Comparison of ENCODE assay signal across 2 cellular contexts in the genomic region with DNA sequence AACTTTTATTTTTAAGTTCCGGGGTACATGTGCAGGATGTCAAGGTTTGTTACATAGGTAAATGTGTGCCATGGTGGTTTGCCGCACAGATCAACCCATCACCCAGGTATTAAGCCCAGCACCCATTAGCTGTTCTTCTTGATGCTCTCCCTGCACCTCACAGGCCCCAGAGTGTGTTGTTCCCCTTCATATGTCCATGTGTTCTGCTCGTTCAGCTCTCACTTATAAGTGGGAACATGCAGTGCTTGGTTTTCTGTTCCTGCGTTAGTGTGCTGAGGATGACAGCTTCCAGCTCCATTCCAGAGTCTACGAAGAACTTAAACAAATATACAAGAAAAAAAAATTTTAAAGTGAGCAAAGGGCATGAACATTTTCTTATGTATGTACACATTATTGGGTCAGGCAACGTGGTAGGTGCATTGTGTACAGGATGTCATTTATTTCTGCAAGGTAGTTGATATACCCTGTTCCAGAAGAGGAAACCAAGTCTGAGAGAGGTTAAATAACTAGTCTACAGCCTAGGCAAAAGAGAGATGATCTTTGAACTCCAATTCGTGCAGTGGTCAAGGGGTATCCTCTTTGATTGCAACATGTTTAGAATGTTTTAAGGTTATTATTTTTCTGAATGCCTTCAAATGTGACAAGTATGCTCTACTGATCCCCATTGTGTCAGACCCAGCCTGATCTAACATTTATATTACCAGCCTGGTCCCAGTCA.
TF ChIP-seq lines count a peak whose summit lies in the region.

No MANE protein-coding gene starts in this region.

TF ChIP-seq in H1, 55 proteins besides CTCF, POLR2A, EP300 and RAD21 (continues in another document):
- no peak for TF ChIP-seq CREB1 (IDR thresholded peaks at IDR 0.05)
- TF ChIP-seq, protein P1, sequence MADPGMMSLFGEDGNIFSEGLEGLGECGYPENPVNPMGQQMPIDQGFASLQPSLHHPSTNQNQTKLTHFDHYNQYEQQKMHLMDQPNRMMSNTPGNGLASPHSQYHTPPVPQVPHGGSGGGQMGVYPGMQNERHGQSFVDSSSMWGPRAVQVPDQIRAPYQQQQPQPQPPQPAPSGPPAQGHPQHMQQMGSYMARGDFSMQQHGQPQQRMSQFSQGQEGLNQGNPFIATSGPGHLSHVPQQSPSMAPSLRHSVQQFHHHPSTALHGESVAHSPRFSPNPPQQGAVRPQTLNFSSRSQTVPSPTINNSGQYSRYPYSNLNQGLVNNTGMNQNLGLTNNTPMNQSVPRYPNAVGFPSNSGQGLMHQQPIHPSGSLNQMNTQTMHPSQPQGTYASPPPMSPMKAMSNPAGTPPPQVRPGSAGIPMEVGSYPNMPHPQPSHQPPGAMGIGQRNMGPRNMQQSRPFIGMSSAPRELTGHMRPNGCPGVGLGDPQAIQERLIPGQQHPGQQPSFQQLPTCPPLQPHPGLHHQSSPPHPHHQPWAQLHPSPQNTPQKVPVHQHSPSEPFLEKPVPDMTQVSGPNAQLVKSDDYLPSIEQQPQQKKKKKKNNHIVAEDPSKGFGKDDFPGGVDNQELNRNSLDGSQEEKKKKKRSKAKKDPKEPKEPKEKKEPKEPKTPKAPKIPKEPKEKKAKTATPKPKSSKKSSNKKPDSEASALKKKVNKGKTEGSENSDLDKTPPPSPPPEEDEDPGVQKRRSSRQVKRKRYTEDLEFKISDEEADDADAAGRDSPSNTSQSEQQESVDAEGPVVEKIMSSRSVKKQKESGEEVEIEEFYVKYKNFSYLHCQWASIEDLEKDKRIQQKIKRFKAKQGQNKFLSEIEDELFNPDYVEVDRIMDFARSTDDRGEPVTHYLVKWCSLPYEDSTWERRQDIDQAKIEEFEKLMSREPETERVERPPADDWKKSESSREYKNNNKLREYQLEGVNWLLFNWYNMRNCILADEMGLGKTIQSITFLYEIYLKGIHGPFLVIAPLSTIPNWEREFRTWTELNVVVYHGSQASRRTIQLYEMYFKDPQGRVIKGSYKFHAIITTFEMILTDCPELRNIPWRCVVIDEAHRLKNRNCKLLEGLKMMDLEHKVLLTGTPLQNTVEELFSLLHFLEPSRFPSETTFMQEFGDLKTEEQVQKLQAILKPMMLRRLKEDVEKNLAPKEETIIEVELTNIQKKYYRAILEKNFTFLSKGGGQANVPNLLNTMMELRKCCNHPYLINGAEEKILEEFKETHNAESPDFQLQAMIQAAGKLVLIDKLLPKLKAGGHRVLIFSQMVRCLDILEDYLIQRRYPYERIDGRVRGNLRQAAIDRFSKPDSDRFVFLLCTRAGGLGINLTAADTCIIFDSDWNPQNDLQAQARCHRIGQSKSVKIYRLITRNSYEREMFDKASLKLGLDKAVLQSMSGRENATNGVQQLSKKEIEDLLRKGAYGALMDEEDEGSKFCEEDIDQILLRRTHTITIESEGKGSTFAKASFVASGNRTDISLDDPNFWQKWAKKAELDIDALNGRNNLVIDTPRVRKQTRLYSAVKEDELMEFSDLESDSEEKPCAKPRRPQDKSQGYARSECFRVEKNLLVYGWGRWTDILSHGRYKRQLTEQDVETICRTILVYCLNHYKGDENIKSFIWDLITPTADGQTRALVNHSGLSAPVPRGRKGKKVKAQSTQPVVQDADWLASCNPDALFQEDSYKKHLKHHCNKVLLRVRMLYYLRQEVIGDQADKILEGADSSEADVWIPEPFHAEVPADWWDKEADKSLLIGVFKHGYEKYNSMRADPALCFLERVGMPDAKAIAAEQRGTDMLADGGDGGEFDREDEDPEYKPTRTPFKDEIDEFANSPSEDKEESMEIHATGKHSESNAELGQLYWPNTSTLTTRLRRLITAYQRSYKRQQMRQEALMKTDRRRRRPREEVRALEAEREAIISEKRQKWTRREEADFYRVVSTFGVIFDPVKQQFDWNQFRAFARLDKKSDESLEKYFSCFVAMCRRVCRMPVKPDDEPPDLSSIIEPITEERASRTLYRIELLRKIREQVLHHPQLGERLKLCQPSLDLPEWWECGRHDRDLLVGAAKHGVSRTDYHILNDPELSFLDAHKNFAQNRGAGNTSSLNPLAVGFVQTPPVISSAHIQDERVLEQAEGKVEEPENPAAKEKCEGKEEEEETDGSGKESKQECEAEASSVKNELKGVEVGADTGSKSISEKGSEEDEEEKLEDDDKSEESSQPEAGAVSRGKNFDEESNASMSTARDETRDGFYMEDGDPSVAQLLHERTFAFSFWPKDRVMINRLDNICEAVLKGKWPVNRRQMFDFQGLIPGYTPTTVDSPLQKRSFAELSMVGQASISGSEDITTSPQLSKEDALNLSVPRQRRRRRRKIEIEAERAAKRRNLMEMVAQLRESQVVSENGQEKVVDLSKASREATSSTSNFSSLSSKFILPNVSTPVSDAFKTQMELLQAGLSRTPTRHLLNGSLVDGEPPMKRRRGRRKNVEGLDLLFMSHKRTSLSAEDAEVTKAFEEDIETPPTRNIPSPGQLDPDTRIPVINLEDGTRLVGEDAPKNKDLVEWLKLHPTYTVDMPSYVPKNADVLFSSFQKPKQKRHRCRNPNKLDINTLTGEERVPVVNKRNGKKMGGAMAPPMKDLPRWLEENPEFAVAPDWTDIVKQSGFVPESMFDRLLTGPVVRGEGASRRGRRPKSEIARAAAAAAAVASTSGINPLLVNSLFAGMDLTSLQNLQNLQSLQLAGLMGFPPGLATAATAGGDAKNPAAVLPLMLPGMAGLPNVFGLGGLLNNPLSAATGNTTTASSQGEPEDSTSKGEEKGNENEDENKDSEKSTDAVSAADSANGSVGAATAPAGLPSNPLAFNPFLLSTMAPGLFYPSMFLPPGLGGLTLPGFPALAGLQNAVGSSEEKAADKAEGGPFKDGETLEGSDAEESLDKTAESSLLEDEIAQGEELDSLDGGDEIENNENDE (IDR thresholded peaks at IDR 0.05; ENCODE audit: insufficient replicate concordance, low read length), result no peak
- no peak for TF ChIP-seq GABPA (IDR thresholded peaks at IDR 0.05; ENCODE audit: borderline replicate concordance, insufficient read depth, low read length)
- TF ChIP-seq GTF2F1 (IDR thresholded peaks at IDR 0.05; ENCODE audit: borderline replicate concordance, low read depth, low read length), result no peak
- no peak for TF ChIP-seq HDAC2 (IDR thresholded peaks at IDR 0.05; ENCODE audit: borderline replicate concordance in 1 of 2, low read depth in 2 of 2, low read length in 2 of 2)
- TF ChIP-seq SUZ12 (IDR thresholded peaks at IDR 0.05; ENCODE audit: low read length), result no peak
- TF ChIP-seq EZH2 (IDR thresholded peaks at IDR 0.05; ENCODE audit: low read depth, low read length, severe bottlenecking), result no peak
- TF ChIP-seq SRF (IDR thresholded peaks at IDR 0.05; ENCODE audit: low read depth, low read length), result no peak
- no peak for TF ChIP-seq EGR1 (IDR thresholded peaks at IDR 0.05; ENCODE audit: borderline replicate concordance, low read depth, low read length)
- TF ChIP-seq, protein P2, sequence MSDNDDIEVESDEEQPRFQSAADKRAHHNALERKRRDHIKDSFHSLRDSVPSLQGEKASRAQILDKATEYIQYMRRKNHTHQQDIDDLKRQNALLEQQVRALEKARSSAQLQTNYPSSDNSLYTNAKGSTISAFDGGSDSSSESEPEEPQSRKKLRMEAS (IDR thresholded peaks at IDR 0.05), result no peak
- TF ChIP-seq, protein P3, sequence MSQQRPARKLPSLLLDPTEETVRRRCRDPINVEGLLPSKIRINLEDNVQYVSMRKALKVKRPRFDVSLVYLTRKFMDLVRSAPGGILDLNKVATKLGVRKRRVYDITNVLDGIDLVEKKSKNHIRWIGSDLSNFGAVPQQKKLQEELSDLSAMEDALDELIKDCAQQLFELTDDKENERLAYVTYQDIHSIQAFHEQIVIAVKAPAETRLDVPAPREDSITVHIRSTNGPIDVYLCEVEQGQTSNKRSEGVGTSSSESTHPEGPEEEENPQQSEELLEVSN (IDR thresholded peaks at IDR 0.05), result no peak
- no peak for TF ChIP-seq TCF12 (IDR thresholded peaks at IDR 0.05; ENCODE audit: low read depth, low read length)
- TF ChIP-seq NANOG (IDR thresholded peaks at IDR 0.05; ENCODE audit: insufficient read depth, low read depth, low read length, poor library complexity, severe bottlenecking), result no peak
- no peak for TF ChIP-seq RXRA (IDR thresholded peaks at IDR 0.05; ENCODE audit: insufficient read depth, low read depth, low read length)
- TF ChIP-seq YY1 (IDR thresholded peaks at IDR 0.05; ENCODE audit: low read depth, low read length), result no peak

TF ChIP-seq in HepG2, 621 proteins besides CTCF, POLR2A, EP300 and RAD21:
- TF ChIP-seq SP2 (CRISPR knock-in tag; IDR thresholded peaks at IDR 0.05) (no peak), CEBPG (CRISPR knock-in tag; IDR thresholded peaks at IDR 0.05) (0 out of 2 replicates have a peak, but pooled peaks have one; percentile 15), HNF4A (CRISPR knock-in tag; IDR thresholded peaks at IDR 0.05) (peak; percentile 52)
